ENCODE assay signal across 28 cellular contexts in genomic region chr9:35719546-35719945, GRCh38. TPM values are rescaled to one million over a fixed set of nuclear protein-coding genes. Genes with fewer than 3 reads are reported as not detected.
A peak's percentile ranks its signal among the peaks of the same experiment; 100 is the strongest.
DNase-seq lines count a peak whose midpoint lies in the region; ATAC-seq and TF ChIP-seq lines count a peak whose summit lies in the region.
"Had no signal": no experiment of that assay in that cellular context is flagged by ENCODE, and none has a peak within 500 bp of the region (broad histone marks: within the 10 kb centered on the region; RNA-seq: fewer than 3 reads in every experiment).

No MANE protein-coding gene starts in this region.

- no peak overlapping the region for H3K4ac ChIP-seq in IMR-90 (ENCODE audit: low read depth, low read length)

- H3K9me1 ChIP-seq in IMR-90 (ENCODE audit: insufficient read depth, low read length) = 0 out of 2 replicates have a peak, but pooled peaks cover 2% of the 10 kb centered on the region

- no peak for ATAC-seq in IMR-90 (ENCODE audit: low read depth)
- ATAC-seq in natural killer cell treated with Interleukin-12 subunit alpha and Interleukin-12 subunit beta and Interleukin-15 and Interleukin-18, amount 100 ng/mL, for 72 hours = no peak
- ATAC-seq: A549; activated naive CD8-positive, alpha-beta T cell treated with anti-CD3 and anti-CD28 coated beads, Interleukin-2, amount 50 U/mL, for 24 hours; heart left ventricle; SK-N-SH treated with all-trans-retinoic acid at 6 μM for 48 hours had no signal

- H3K14ac ChIP-seq in IMR-90 (replicated peaks; ENCODE audit: low read depth, low read length) = no peak overlapping the region

- no peak for TF ChIP-seq RAD21 in IMR-90 (IDR thresholded peaks at IDR 0.05; ENCODE audit: low read length)

- BruUV-seq in IMR-90 (replicated peaks; lab: Mats Ljungman, UMichigan) = TSS peak; percentile 84

- POLR2A ChIA-PET in AG04450 (lab: Yijun Ruan, JAX) = interaction anchor here (0.6 kb wide), 1 partner anchor 10 kb away, joined by 4 read pairs; no protein-coding TSS in a partner anchor
- POLR2A ChIA-PET in IMR-90 (lab: Charles Lee; ENCODE audit: unreplicated experiment) = no interaction called here

- H3K18ac ChIP-seq in IMR-90 (ENCODE audit: low read depth, low read length) = no peak overlapping the region

- H2BK5ac ChIP-seq in IMR-90 (ENCODE audit: low read depth, low read length, poor library complexity, severe bottlenecking) = no peak overlapping the region

- no peak overlapping the region for H2BK20ac ChIP-seq in IMR-90 (ENCODE audit: low read depth, low read length)

- peak overlapping the region; percentile 53 for H3K27ac Mint-ChIP-seq in chondrocyte (ENCODE audit: unreplicated experiment)
- no peak overlapping the region for H3K27ac Mint-ChIP-seq in natural killer cell treated with Interleukin-12 subunit alpha and Interleukin-12 subunit beta and Interleukin-15 and Interleukin-18, amount 100 ng/mL, for 72 hours
- no peak overlapping the region for H3K27ac Mint-ChIP-seq in glutamatergic neuron (ENCODE audit: unreplicated experiment)
- H3K27ac Mint-ChIP-seq: activated naive CD8-positive, alpha-beta T cell treated with anti-CD3 and anti-CD28 coated beads, Interleukin-2, amount 50 U/mL, for 24 hours; progenitor cell of endocrine pancreas; stimulated activated naive CD8-positive, alpha-beta T cell treated with anti-CD3 and anti-CD28 coated beads, Interleukin-15, Interleukin-2, amounts not matched to agents 100 ng/mL and 50 ng/mL, for 24 hours had no signal

- no peak overlapping the region for H4K5ac ChIP-seq in IMR-90 (ENCODE audit: low read depth, low read length)

- H3K56ac ChIP-seq in IMR-90 (ENCODE audit: extremely low read depth, insufficient read depth, low read length) = no peak overlapping the region

- no peak overlapping the region for H2AFZ ChIP-seq in IMR-90 (replicated peaks; ENCODE audit: low read length, poor library complexity)

- peaks cover 71% of the 10 kb centered on the region for H3K36me3 Mint-ChIP-seq in chondrocyte (ENCODE audit: low read depth)
- peaks cover 52% of the 10 kb centered on the region for H3K36me3 Mint-ChIP-seq in natural killer cell treated with Interleukin-12 subunit alpha and Interleukin-12 subunit beta and Interleukin-15 and Interleukin-18, amount 100 ng/mL, for 72 hours
- no peaks in the 10 kb centered on the region for H3K36me3 Mint-ChIP-seq in glutamatergic neuron (ENCODE audit: unreplicated experiment)

- H3K36me3 ChIP-seq in IMR-90 (ENCODE audit: control insufficient read depth, insufficient read depth, low read length) (peaks cover 87% of the 10 kb centered on the region), adrenal gland (replicated peaks in 1 of 2) (peaks cover 0 to 100% of the 10 kb centered on the region in 2 donors)

- TF ChIP-seq POLR2A in IMR-90 (IDR thresholded peaks at IDR 0.05; ENCODE audit: low read depth, low read length) (no peak), adrenal gland (IDR thresholded peaks at IDR 0.05) (no peak)

- H4K20me1 ChIP-seq in IMR-90 (ENCODE audit: insufficient read depth, low read length) = peaks cover 36% of the 10 kb centered on the region

- H3K4me1 ChIP-seq in IMR-90 (ENCODE audit: control insufficient read depth, insufficient read depth, low read length) = no peaks in the 10 kb centered on the region
- no peaks in the 10 kb centered on the region for H3K4me1 ChIP-seq in adrenal gland (replicated peaks in 1 of 2)
- H3K4me1 ChIP-seq: A549, heart left ventricle, vagina had no signal

- WGBS in IMR-90 (ENCODE audit: extremely low coverage in 2 of 2, insufficient read length in 1 of 2), 2 experiments = no CpG with 5 or more reads among the region's 4 CpGs
- 90 to 97% (median 94%) methylated on average over 3 to 4 of the region's 4 CpGs for whole genome bisulfite sequencing in adrenal gland, 4 donors

- H2AK5ac ChIP-seq in IMR-90 (ENCODE audit: low read depth, low read length) = no peak overlapping the region

- H3K9ac ChIP-seq in IMR-90 (ENCODE audit: low read depth, low read length) = no peak overlapping the region
- H3K9ac ChIP-seq: KMS-11 had no signal

- H2AK9ac ChIP-seq in IMR-90 (replicated peaks; ENCODE audit: low read depth, low read length, poor library complexity) = no peak overlapping the region

- H3K4me3 Mint-ChIP-seq in chondrocyte (ENCODE audit: unreplicated experiment) = no peak overlapping the region
- H3K4me3 Mint-ChIP-seq in natural killer cell treated with Interleukin-12 subunit alpha and Interleukin-12 subunit beta and Interleukin-15 and Interleukin-18, amount 100 ng/mL, for 72 hours = no peak overlapping the region
- H3K4me3 Mint-ChIP-seq in glutamatergic neuron (ENCODE audit: unreplicated experiment) = no peak overlapping the region
- H3K4me3 Mint-ChIP-seq: activated naive CD8-positive, alpha-beta T cell treated with anti-CD3 and anti-CD28 coated beads, Interleukin-2, amount 50 U/mL, for 24 hours; stimulated activated naive CD8-positive, alpha-beta T cell treated with anti-CD3 and anti-CD28 coated beads, Interleukin-15, Interleukin-2, amounts not matched to agents 100 ng/mL and 50 ng/mL, for 24 hours had no signal

- 0 out of 4 replicates have a peak overlapping the region, but pooled peaks of 1 of the 2 experiments have one; percentile 12 for H4K8ac ChIP-seq in IMR-90 (ENCODE audit: low read depth in 2 of 2, low read length in 2 of 2)

- no peak overlapping the region for H2BK15ac ChIP-seq in IMR-90 (ENCODE audit: low read depth, low read length)

- CTCF ChIA-PET in AG04450 (lab: Charles Lee) (interaction anchor here (4.5 kb wide), 1 partner anchor 23 kb away, joined by 24 read pairs; no protein-coding TSS in a partner anchor), IMR-90 (lab: Yijun Ruan, JAX) (no interaction called here)

- H2BK120ac ChIP-seq in IMR-90 (ENCODE audit: low read depth, low read length) = no peak overlapping the region

- dilution Hi-C loops in IMR-90 (cut with HindIII; ENCODE audit: low sequenced_read_pairs, unreplicated experiment) = no loop called here

- peaks cover 54 to 84% of the 10 kb centered on the region in 2 experiments for H3K79me1 ChIP-seq in IMR-90 (ENCODE audit: low read depth in 1 of 2, low read length in 2 of 2)

- H3K4me2 ChIP-seq in IMR-90 (ENCODE audit: low read depth, low read length) = no peak overlapping the region
- H3K4me2 ChIP-seq: A549, KMS-11 had no signal

- H3K23ac ChIP-seq in IMR-90 (ENCODE audit: low read depth, low read length) = no peak overlapping the region

- H3K9me3 ChIP-seq in AG04450 (ENCODE audit: control insufficient read depth, insufficient read depth, low read length) = no peaks in the 10 kb centered on the region
- H3K9me3 ChIP-seq in IMR-90 (ENCODE audit: control insufficient read depth, insufficient read depth, low read length) = no peaks in the 10 kb centered on the region
- no peaks in the 10 kb centered on the region for H3K9me3 ChIP-seq in adrenal gland (replicated peaks in 1 of 3)
- H3K9me3 ChIP-seq: A549, heart left ventricle, vagina had no signal

- no peak overlapping the region for H3K4me3 ChIP-seq in AG04450 (ENCODE audit: low read depth, low read length)
- no peak overlapping the region for H3K4me3 ChIP-seq in IMR-90 (ENCODE audit: insufficient read depth, low read depth, low read length)
- H3K4me3 ChIP-seq in adrenal gland = no peak overlapping the region
- H3K4me3 ChIP-seq: A549, dorsolateral prefrontal cortex, heart left ventricle, lung, vagina had no signal

- in situ Hi-C loops in IMR-90 (cut with MboI; ENCODE audit: low sequenced_read_pairs) = no loop called here

- H3K27me3 Mint-ChIP-seq in chondrocyte (ENCODE audit: low read depth) = no peaks in the 10 kb centered on the region
- H3K27me3 Mint-ChIP-seq in natural killer cell treated with Interleukin-12 subunit alpha and Interleukin-12 subunit beta and Interleukin-15 and Interleukin-18, amount 100 ng/mL, for 72 hours = no peaks in the 10 kb centered on the region
- peaks cover 5% of the 10 kb centered on the region for H3K27me3 Mint-ChIP-seq in glutamatergic neuron (ENCODE audit: unreplicated experiment)
- H3K27me3 Mint-ChIP-seq: activated naive CD8-positive, alpha-beta T cell treated with anti-CD3 and anti-CD28 coated beads, Interleukin-2, amount 50 U/mL, for 24 hours; progenitor cell of endocrine pancreas; stimulated activated naive CD8-positive, alpha-beta T cell treated with anti-CD3 and anti-CD28 coated beads, Interleukin-15, Interleukin-2, amounts not matched to agents 100 ng/mL and 50 ng/mL, for 24 hours had no signal

- TF ChIP-seq CTCF in AG04450 (IDR thresholded peaks at IDR 0.05; ENCODE audit: low read depth, low read length) = no peak
- TF ChIP-seq CTCF in IMR-90 (conservative IDR thresholded peaks at IDR 0.05; ENCODE audit: low read depth, low read length) = no peak
- no peak for TF ChIP-seq CTCF in chondrocyte (IDR thresholded peaks at IDR 0.05)
- no peak for TF ChIP-seq CTCF in adrenal gland (IDR thresholded peaks at IDR 0.05)
- TF ChIP-seq CTCF in glutamatergic neuron (IDR thresholded peaks at IDR 0.05; ENCODE audit: partially characterized antibody, unreplicated experiment) = no peak

- H3K27me3 ChIP-seq in AG04450 (ENCODE audit: control insufficient read depth, insufficient read depth, low read length) = no peaks in the 10 kb centered on the region
- H3K27me3 ChIP-seq in IMR-90 (ENCODE audit: control insufficient read depth, insufficient read depth, low read length) = no peaks in the 10 kb centered on the region
- H3K27me3 ChIP-seq in adrenal gland = no peaks in the 10 kb centered on the region
- H3K27me3 ChIP-seq: dorsolateral prefrontal cortex, heart left ventricle, vagina had no signal

- peaks cover 2% of the 10 kb centered on the region for H3K4me1 Mint-ChIP-seq in chondrocyte (ENCODE audit: low read depth)
- peaks cover 20 to 27% of the 10 kb centered on the region in 2 donors for H3K4me1 Mint-ChIP-seq in natural killer cell treated with Interleukin-12 subunit alpha and Interleukin-12 subunit beta and Interleukin-15 and Interleukin-18, amount 100 ng/mL, for 72 hours (ENCODE audit: low read depth in 2 of 2)
- no peaks in the 10 kb centered on the region for H3K4me1 Mint-ChIP-seq in glutamatergic neuron (ENCODE audit: low read depth, unreplicated experiment)

- intact Hi-C loops in IMR-90 (cut with micrococcal nuclease) = no loop called here
- intact Hi-C loops in adrenal gland (cut with DNase I) = no loop called here

- DNase-seq in AG04450 (ENCODE audit: low read depth, low spot score) (no peak), IMR-90 (no peak), chondrocyte (ENCODE audit: low spot score) (no peak), adrenal gland (no peak), GF-D8 (lab: John Stamatoyannopoulos, UW) (no peak), glutamatergic neuron (no peak)
- peak; percentile 52 for DNase-seq in natural killer cell treated with Interleukin-12 subunit alpha and Interleukin-12 subunit beta and Interleukin-15 and Interleukin-18, amount 100 ng/mL, for 72 hours (ENCODE audit: low spot score)
- no peak for DNase-seq in stimulated activated CD4-positive, alpha-beta T cell treated with anti-CD3 and anti-CD28 coated beads, Interleukin-1b, Interleukin-23, amount 100 ng/mL, for 48 hours
- DNase-seq: activated CD8-positive, alpha-beta memory T cell treated with anti-CD3 and anti-CD28 coated beads for 24 hours; activated gamma-delta T cell; activated naive CD8-positive, alpha-beta T cell treated with anti-CD3 and anti-CD28 coated beads, Interleukin-2, amount 50 U/mL, for 24 hours; activated T-cell treated with anti-CD3 and anti-CD28 coated beads, Interleukin-2, amount 50 U/mL, for 1 hour; DMS79; dorsolateral prefrontal cortex; GDM1; H7; heart left ventricle; NCI-H1436 treated with DMSO at 0.1 percent for 48 hours; NCI-H446 treated with DMSO at 0.1 percent for 48 hours; NCI-H82; T-helper 2 cell had no signal

- H3K9me3 Mint-ChIP-seq in chondrocyte (ENCODE audit: low read depth) (no peaks in the 10 kb centered on the region), glutamatergic neuron (ENCODE audit: unreplicated experiment) (no peaks in the 10 kb centered on the region)
- no peaks in the 10 kb centered on the region for H3K9me3 Mint-ChIP-seq in natural killer cell treated with Interleukin-12 subunit alpha and Interleukin-12 subunit beta and Interleukin-15 and Interleukin-18, amount 100 ng/mL, for 72 hours
- H3K9me3 Mint-ChIP-seq: activated naive CD8-positive, alpha-beta T cell treated with anti-CD3 and anti-CD28 coated beads, Interleukin-2, amount 50 U/mL, for 24 hours; stimulated activated naive CD8-positive, alpha-beta T cell treated with anti-CD3 and anti-CD28 coated beads, Interleukin-15, Interleukin-2, amounts not matched to agents 100 ng/mL and 50 ng/mL, for 24 hours had no signal

- H3K27ac ChIP-seq in AG04450 (ENCODE audit: low read depth, low read length) (peak overlapping the region; percentile 11), IMR-90 (ENCODE audit: insufficient read depth, low read length) (no peak overlapping the region), adrenal gland (no peak overlapping the region)
- H3K27ac ChIP-seq: A549, dorsolateral prefrontal cortex, heart left ventricle, KMS-11, vagina had no signal

- H4K91ac ChIP-seq in IMR-90 (ENCODE audit: insufficient read depth, low read depth, low read length) = no peak overlapping the region

RNA-seq across cellular contexts. Expression of gene TLN1, which starts 12.4 kb away (rescaled TPM):
- polyA plus RNA-seq in AG04450 (2011; rRNA removed) (165 and 224 TPM in 2 replicates), IMR-90 (2012; rRNA removed) (224 and 228 TPM in 2 replicates), adrenal gland (100 to 1,000 TPM; 165 to 232 (median 178) TPM)
- 900 and 1,135 TPM in 2 replicates for polyA minus RNA-seq in AG04450 (2011; rRNA and poly(A)+ RNA removed)
- total RNA-seq in IMR-90 (2012; rRNA removed) (337 and 346 TPM in 2 replicates), chondrocyte (490 to 684 TPM (median 655 TPM) in 3 replicates), adrenal gland (100 to 1,000 TPM; 269 to 565 (median 372) TPM), glutamatergic neuron (ENCODE audit: unreplicated experiment) (56.2 TPM)
- 134 and 262 TPM in 2 replicates for polyA plus RNA-seq in IMR-90 (2012; cell fraction: cytosol; rRNA removed)
- 206 and 469 TPM in 2 replicates for polyA plus RNA-seq in IMR-90 (2012; cell fraction: nucleus; rRNA removed; ENCODE audit: low replicate concordance)
- 100 to 1,000 TPM; 490 to 539 TPM for total RNA-seq in natural killer cell treated with Interleukin-12 subunit alpha and Interleukin-12 subunit beta and Interleukin-15 and Interleukin-18, amount 100 ng/mL, for 72 hours

RNA-seq across cellular contexts. Expression of gene CREB3, which starts 12.9 kb away (rescaled TPM):
- polyA plus RNA-seq in AG04450 (2011; rRNA removed) (51.1 and 58.1 TPM in 2 replicates), IMR-90 (2012; rRNA removed) (54.9 and 60.7 TPM in 2 replicates), adrenal gland (100 to 1,000 TPM in 1 of 3 donors, 10 to 100 TPM in 2; 47.6 to 113 (median 52.0) TPM)
- polyA minus RNA-seq in AG04450 (2011; rRNA and poly(A)+ RNA removed) = 32.5 and 41.9 TPM in 2 replicates
- total RNA-seq in IMR-90 (2012; rRNA removed) (105 and 106 TPM in 2 replicates), chondrocyte (55.5 to 63.4 TPM (median 56.7 TPM) in 3 replicates), adrenal gland (100 to 1,000 TPM in 1 of 8 donors, 10 to 100 TPM in 7; 47.0 to 142 (median 59.0) TPM), glutamatergic neuron (ENCODE audit: unreplicated experiment) (32.0 TPM)
- polyA plus RNA-seq in IMR-90 (2012; cell fraction: cytosol; rRNA removed) = 86.1 and 133 TPM in 2 replicates
- 30.7 and 40.3 TPM in 2 replicates for polyA plus RNA-seq in IMR-90 (2012; cell fraction: nucleus; rRNA removed; ENCODE audit: low replicate concordance)
- total RNA-seq in natural killer cell treated with Interleukin-12 subunit alpha and Interleukin-12 subunit beta and Interleukin-15 and Interleukin-18, amount 100 ng/mL, for 72 hours = 10 to 100 TPM; 29.4 to 35.7 TPM

RNA-seq across cellular contexts. Expression of gene GBA2, which starts 29.5 kb away (rescaled TPM):
- polyA plus RNA-seq in AG04450 (2011; rRNA removed) (32.9 and 34.7 TPM in 2 replicates), IMR-90 (2012; rRNA removed) (37.0 and 38.2 TPM in 2 replicates), adrenal gland (10 to 100 TPM; 42.4 to 84.8 (median 79.0) TPM)
- 37.4 and 47.3 TPM in 2 replicates for polyA minus RNA-seq in AG04450 (2011; rRNA and poly(A)+ RNA removed)
- total RNA-seq in IMR-90 (2012; rRNA removed) (14.2 and 18.1 TPM in 2 replicates), chondrocyte (50.9 to 52.1 TPM (median 51.6 TPM) in 3 replicates), adrenal gland (10 to 100 TPM; 28.5 to 74.5 (median 52.6) TPM), glutamatergic neuron (ENCODE audit: unreplicated experiment) (287 TPM)
- 16.3 and 18.2 TPM in 2 replicates for polyA plus RNA-seq in IMR-90 (2012; cell fraction: cytosol; rRNA removed)
- 206 and 250 TPM in 2 replicates for polyA plus RNA-seq in IMR-90 (2012; cell fraction: nucleus; rRNA removed; ENCODE audit: low replicate concordance)
- 10 to 100 TPM; 68.4 to 81.4 TPM for total RNA-seq in natural killer cell treated with Interleukin-12 subunit alpha and Interleukin-12 subunit beta and Interleukin-15 and Interleukin-18, amount 100 ng/mL, for 72 hours

RNA-seq across cellular contexts. Expression of gene RGP1, which starts 29.5 kb away (rescaled TPM):
- polyA plus RNA-seq in AG04450 (2011; rRNA removed) = 20.2 and 20.7 TPM in 2 replicates
- 26.2 and 29.1 TPM in 2 replicates for polyA minus RNA-seq in AG04450 (2011; rRNA and poly(A)+ RNA removed)
- total RNA-seq in IMR-90 (2012; rRNA removed) = 10.2 and 10.8 TPM in 2 replicates
- polyA plus RNA-seq in IMR-90 (2012; rRNA removed) = 13.5 and 14.3 TPM in 2 replicates
- polyA plus RNA-seq in IMR-90 (2012; cell fraction: cytosol; rRNA removed) = 7.7 and 11.0 TPM in 2 replicates
- polyA plus RNA-seq in IMR-90 (2012; cell fraction: nucleus; rRNA removed; ENCODE audit: low replicate concordance) = 23.7 and 25.1 TPM in 2 replicates
- 27.7 to 28.6 TPM (median 27.9 TPM) in 3 replicates for total RNA-seq in chondrocyte
- 10 to 100 TPM; 17.9 to 19.6 TPM for total RNA-seq in natural killer cell treated with Interleukin-12 subunit alpha and Interleukin-12 subunit beta and Interleukin-15 and Interleukin-18, amount 100 ng/mL, for 72 hours
- 10 to 100 TPM; 17.1 to 41.2 (median 28.9) TPM for total RNA-seq in adrenal gland
- 10 to 100 TPM in 2 of 3 donors, 1 to 10 TPM in 1; 6.4 to 24.7 (median 13.5) TPM for polyA plus RNA-seq in adrenal gland
- total RNA-seq in glutamatergic neuron (ENCODE audit: unreplicated experiment) = 44.0 TPM

RNA-seq across cellular contexts. Expression of gene TPM2, which starts 29.8 kb away (rescaled TPM):
- polyA plus RNA-seq in AG04450 (2011; rRNA removed) (1,535 and 1,633 TPM in 2 replicates), IMR-90 (2012; rRNA removed) (2,500 and 2,548 TPM in 2 replicates), adrenal gland (1,000 to 10,000 TPM in 2 of 3 donors, 100 to 1,000 TPM in 1; 462 to 1,472 (median 1,350) TPM)
- 470 and 477 TPM in 2 replicates for polyA minus RNA-seq in AG04450 (2011; rRNA and poly(A)+ RNA removed)
- total RNA-seq in IMR-90 (2012; rRNA removed) (960 and 1,994 TPM in 2 replicates), chondrocyte (498 to 2,023 TPM (median 2,016 TPM) in 3 replicates), adrenal gland (100 to 1,000 TPM; 188 to 654 (median 359) TPM), glutamatergic neuron (ENCODE audit: unreplicated experiment) (188 TPM)
- 1,868 and 3,037 TPM in 2 replicates for polyA plus RNA-seq in IMR-90 (2012; cell fraction: cytosol; rRNA removed)
- polyA plus RNA-seq in IMR-90 (2012; cell fraction: nucleus; rRNA removed; ENCODE audit: low replicate concordance) = 2,387 and 3,173 TPM in 2 replicates
- total RNA-seq in natural killer cell treated with Interleukin-12 subunit alpha and Interleukin-12 subunit beta and Interleukin-15 and Interleukin-18, amount 100 ng/mL, for 72 hours = 1 to 10 TPM; 1.4 to 5.9 TPM
